Comparison of ENCODE assay signal across 8 cellular contexts in the genomic region with DNA sequence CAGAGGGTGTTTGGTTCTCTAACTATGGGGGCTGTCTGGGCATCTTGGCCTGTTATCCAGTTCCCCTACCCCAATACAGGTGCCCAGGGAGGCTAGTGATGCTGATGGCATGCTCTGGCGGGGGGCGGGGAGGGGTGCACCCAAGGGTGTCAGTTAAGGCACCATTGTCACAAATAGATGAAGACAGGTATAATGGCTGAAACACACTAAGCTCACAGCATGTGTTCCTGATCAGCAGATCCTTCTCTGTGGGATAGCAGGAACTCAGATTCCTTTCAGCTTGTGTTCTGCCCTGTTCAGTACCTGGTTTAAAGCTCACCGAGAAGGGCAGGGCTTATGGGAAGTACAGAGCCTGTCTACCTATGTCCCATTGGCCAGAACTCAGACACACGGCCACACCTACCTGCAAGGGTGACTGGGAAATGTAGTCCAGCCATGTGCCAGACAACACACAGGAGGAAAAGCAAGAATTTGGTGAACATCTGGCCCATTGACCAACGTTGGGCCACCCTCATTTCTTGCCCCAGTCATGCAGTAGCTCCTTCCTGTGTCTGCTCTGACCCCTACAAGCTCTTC. TPM values are rescaled to one million over a fixed set of nuclear protein-coding genes. Genes with fewer than 3 reads are reported as not detected.
A peak's percentile ranks its signal among the peaks of the same experiment; 100 is the strongest.
DNase-seq lines count a peak whose midpoint lies in the region; ATAC-seq and TF ChIP-seq lines count a peak whose summit lies in the region.

No MANE protein-coding gene starts in this region.

- POLR2A ChIA-PET in activated B cell treated with CpG ODN at 0.5 μM for 24 hours (lab: Charles Lee), result no interaction called here

- no peak overlapping the region for H3K4me3 Mint-ChIP-seq in activated B cell treated with CpG ODN at 0.5 μM for 24 hours

- H3K4me3 ChIP-seq in MG63 (no peak overlapping the region), esophagus muscularis mucosa (no peak overlapping the region)

- no peak for TF ChIP-seq EP300 in esophagus muscularis mucosa (IDR thresholded peaks at IDR 0.05)

- TF ChIP-seq CTCF in activated B cell treated with CpG ODN at 0.5 μM for 24 hours (IDR thresholded peaks at IDR 0.05), result no peak
- TF ChIP-seq CTCF in esophagus muscularis mucosa (IDR thresholded peaks at IDR 0.05), result no peak

- H3K9me3 Mint-ChIP-seq in activated B cell treated with CpG ODN at 0.5 μM for 24 hours, result no peaks in the 10 kb centered on the region

- H3K36me3 Mint-ChIP-seq in activated B cell treated with CpG ODN at 0.5 μM for 24 hours (ENCODE audit: low read depth), result no peaks in the 10 kb centered on the region

- peaks cover 35% of the 10 kb centered on the region for H3K27me3 Mint-ChIP-seq in activated B cell treated with CpG ODN at 0.5 μM for 24 hours

- ATAC-seq in GM19395 (IDR thresholded peaks at IDR 0.05; ENCODE audit: unreplicated experiment), result peak; percentile 61
- ATAC-seq in activated B cell treated with CpG ODN at 0.5 μM for 24 hours (ENCODE audit: low read depth), result peak; percentile 73

- CTCF ChIA-PET in activated B cell treated with CpG ODN at 0.5 μM for 24 hours (lab: Charles Lee), result no interaction called here

- DNase-seq in COLO668 (lab: John Stamatoyannopoulos, UW; ENCODE audit: unreplicated experiment) (peak; percentile 19), MG63 (peak; percentile 34), activated B cell treated with CpG ODN at 0.5 μM for 24 hours (no peak), islet precursor cell (peak; percentile 88), esophagus muscularis mucosa (ENCODE audit: extremely low spot score) (no peak), NCI-H446 (lab: John Stamatoyannopoulos, UW) (no peak), cortex of kidney (lab: John Stamatoyannopoulos, UW) (no peak)

- H3K27ac Mint-ChIP-seq in activated B cell treated with CpG ODN at 0.5 μM for 24 hours, result no peak overlapping the region

- intact Hi-C loops in activated B cell treated with CpG ODN at 0.5 μM for 24 hours (cut with micrococcal nuclease), result no loop called here
- intact Hi-C loops in esophagus muscularis mucosa (cut with DNase I), result no loop called here

- peaks cover 6% of the 10 kb centered on the region for H3K4me1 Mint-ChIP-seq in activated B cell treated with CpG ODN at 0.5 μM for 24 hours

- H3K27me3 ChIP-seq in MG63, result no peaks in the 10 kb centered on the region
- H3K27me3 ChIP-seq in esophagus muscularis mucosa, result peaks cover 0 to 55% (median 17%) of the 10 kb centered on the region in 4 donors

- TF ChIP-seq POLR2A in esophagus muscularis mucosa (IDR thresholded peaks at IDR 0.05; ENCODE audit: low read depth), result no peak

- WGBS in esophagus muscularis mucosa, result 47% methylated on average over 4 of the region's 5 CpGs

- H3K27ac ChIP-seq in esophagus muscularis mucosa (replicated peaks in 1 of 4), result no peak overlapping the region

- H3K36me3 ChIP-seq in MG63, result no peaks in the 10 kb centered on the region
- no peaks in the 10 kb centered on the region for H3K36me3 ChIP-seq in esophagus muscularis mucosa

- H3K9me3 ChIP-seq in MG63, result no peaks in the 10 kb centered on the region
- H3K9me3 ChIP-seq in esophagus muscularis mucosa, result no peaks in the 10 kb centered on the region

- peaks cover 0 to 11% (median 6%) of the 10 kb centered on the region in 4 donors for H3K4me1 ChIP-seq in esophagus muscularis mucosa

RNA-seq across cellular contexts. Expression of gene RSPO4, which starts 3.4 kb away (rescaled TPM):
- total RNA-seq in MG63 (2014; rRNA removed; shearing (Covaris generic); ENCODE audit: low replicate concordance), result 0.42 and 0.82 TPM in 2 replicates
- total RNA-seq in activated B cell treated with CpG ODN at 0.5 μM for 24 hours (0.11 TPM in 1 of 2 replicates, not detected in the other), esophagus muscularis mucosa (1 to 10 TPM in 1 of 4 donors, under 1 TPM in 3; 0.06 to 2.5 (median 0.52) TPM)

Comparison
In these comparisons a context has a peak if more than half of its experiments do, and no peak if none do; other contexts are left out.
1. DNase-seq: peak in COLO668 (single experiment), MG63 (single experiment) and islet precursor cell (single experiment); none in activated B cell treated with CpG ODN at 0.5 μM for 24 hours (single experiment), esophagus muscularis mucosa (single experiment), NCI-H446 (0 of 2) and cortex of kidney (single experiment).